ENCODE assay signal across 10 cellular contexts in the genomic region with DNA sequence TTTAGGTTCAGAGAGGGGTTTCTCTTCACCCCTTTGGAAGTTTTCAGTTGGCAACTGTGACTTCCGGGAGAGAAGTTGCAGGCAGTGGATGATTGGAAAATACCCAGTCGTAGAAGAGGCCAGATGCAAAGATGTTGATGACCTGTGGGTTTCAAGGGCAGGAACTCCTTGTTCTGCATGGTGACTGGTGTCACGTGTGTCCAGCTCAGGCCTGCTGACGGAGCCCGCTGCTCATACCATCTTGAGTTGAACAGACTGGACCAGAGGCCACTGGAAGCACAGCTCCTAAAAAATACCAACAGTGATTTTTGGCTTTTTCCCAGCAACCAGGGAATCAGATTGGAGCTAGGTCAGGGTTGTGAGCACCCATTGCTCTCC.
A peak's percentile ranks its signal among the peaks of the same experiment; 100 is the strongest.
DNase-seq lines count a peak whose midpoint lies in the region; ATAC-seq and TF ChIP-seq lines count a peak whose summit lies in the region.
"Had no signal": no experiment of that assay in that cellular context is flagged by ENCODE, and none has a peak within 500 bp of the region (broad histone marks: within the 10 kb centered on the region; RNA-seq: fewer than 3 reads in every experiment).

No MANE protein-coding gene starts in this region.

- intact Hi-C loops in Panc1 (cut with micrococcal nuclease; ENCODE audit: unreplicated experiment), result no loop called here

- no peaks in the 10 kb centered on the region for H3K27me3 Mint-ChIP-seq in activated CD4-positive, alpha-beta T cell treated with anti-CD3 and anti-CD28 coated beads, Interleukin-2, amount 10 ng/mL, durations not matched to agents 7 days and 5 days

- no peaks in the 10 kb centered on the region for H3K9me3 Mint-ChIP-seq in activated CD4-positive, alpha-beta T cell treated with anti-CD3 and anti-CD28 coated beads, Interleukin-2, amount 10 ng/mL, durations not matched to agents 7 days and 5 days

- BruUV-seq in Panc1 (replicated peaks; lab: Mats Ljungman, UMichigan), result no TSS peak

- H3K4me1 Mint-ChIP-seq in activated CD4-positive, alpha-beta T cell treated with anti-CD3 and anti-CD28 coated beads, Interleukin-2, amount 10 ng/mL, durations not matched to agents 7 days and 5 days, result no peaks in the 10 kb centered on the region

- no peaks in the 10 kb centered on the region for H3K36me3 Mint-ChIP-seq in activated CD4-positive, alpha-beta T cell treated with anti-CD3 and anti-CD28 coated beads, Interleukin-2, amount 10 ng/mL, durations not matched to agents 7 days and 5 days (ENCODE audit: low read depth)

- H3K27ac ChIP-seq in Panc1 (ENCODE audit: low read length), result peak overlapping the region; percentile 39; the same call in 1 of the 2 replicates
- H3K27ac ChIP-seq in epithelial cell of prostate, result peak overlapping the region; percentile 32
- peak overlapping the region; percentile 68 to 88 (median 82) for H3K27ac ChIP-seq in tibial nerve

- H3K4me3 ChIP-seq in Panc1 (ENCODE audit: low read depth in 2 of 2, low read length in 2 of 2) (peak overlapping the region; percentile 19 to 33), tibial nerve (peak overlapping the region in 2 of 4 donors; percentile 22 to 35)

- H3K4me1 ChIP-seq in Panc1 (ENCODE audit: control insufficient read depth, insufficient read depth, low read length), result no peaks in the 10 kb centered on the region
- peaks cover 0 to 55% (median 15%) of the 10 kb centered on the region in 4 donors for H3K4me1 ChIP-seq in tibial nerve

- peak; percentile 69 for ATAC-seq in Panc1
- ATAC-seq in HG03571 (IDR thresholded peaks at IDR 0.05; ENCODE audit: unreplicated experiment), result no peak

- H3K4me3 Mint-ChIP-seq in activated CD4-positive, alpha-beta T cell treated with anti-CD3 and anti-CD28 coated beads, Interleukin-2, amount 10 ng/mL, durations not matched to agents 7 days and 5 days, result no peak overlapping the region

- whole genome bisulfite sequencing in tibial nerve, 2 donors, result 11 to 20% methylated on average over 5 of the region's 5 CpGs

- no peaks in the 10 kb centered on the region for H3K27me3 ChIP-seq in Panc1 (ENCODE audit: control insufficient read depth, insufficient read depth, low read length)
- no peaks in the 10 kb centered on the region for H3K27me3 ChIP-seq in tibial nerve

- no peaks in the 10 kb centered on the region for H3K9me3 ChIP-seq in Panc1 (ENCODE audit: control insufficient read depth, insufficient read depth, low read depth, low read length)
- no peaks in the 10 kb centered on the region for H3K9me3 ChIP-seq in tibial nerve

- POLR2A ChIA-PET in Panc1 (lab: Charles Lee) (interaction anchor here (0.6 kb wide), 1 partner anchor 85 kb away, joined by 3 read pairs; no protein-coding TSS in a partner anchor), GM10248 (lab: Yijun Ruan, JAX) (no interaction called here)
- POLR2A ChIA-PET in activated CD4-positive, alpha-beta T cell treated with anti-CD3 and anti-CD28 coated beads, Interleukin-2, amount 10 ng/mL, durations not matched to agents 7 days and 5 days (lab: Charles Lee), result no interaction called here

- in situ Hi-C loops in Panc1 (cut with HindIII; ENCODE audit: low pct_unique_long_range_greater_than_20kb, low sequenced_read_pairs), result no loop called here

- TF ChIP-seq EP300 in tibial nerve (IDR thresholded peaks at IDR 0.05), result peak; percentile 75 to 84

- H3K36me3 ChIP-seq in Panc1 (ENCODE audit: control insufficient read depth, insufficient read depth, low read length) (no peaks in the 10 kb centered on the region), tibial nerve (no peaks in the 10 kb centered on the region)

- no peak overlapping the region for H3K27ac Mint-ChIP-seq in activated CD4-positive, alpha-beta T cell treated with anti-CD3 and anti-CD28 coated beads, Interleukin-2, amount 10 ng/mL, durations not matched to agents 7 days and 5 days

- DNase-seq in Panc1 (ENCODE audit: low read depth, low spot score) (no peak), epithelial cell of prostate (ENCODE audit: low read depth, low spot score) (no peak), lung microvascular endothelial cell (ENCODE audit: low read depth in 2 of 2) (peak; percentile 31 to 50), tibial nerve (ENCODE audit: low spot score in 2 of 2) (peak; percentile 46 to 66), GM10248 (ENCODE audit: extremely low spot score) (no peak), NCI-H1417 (lab: John Stamatoyannopoulos, UW) (no peak)
- DNase-seq in activated CD4-positive, alpha-beta T cell treated with anti-CD3 and anti-CD28 coated beads, Interleukin-2, amount 10 ng/mL, durations not matched to agents 7 days and 5 days, result no peak
- DNase-seq: activated T-cell treated with anti-CD3 and anti-CD28 coated beads, Interleukin-2, amount 50 U/mL, for 48 hours; SIG-M5 had no signal

- CTCF ChIA-PET in Panc1 (lab: Charles Lee), result no interaction called here
- CTCF ChIA-PET in activated CD4-positive, alpha-beta T cell treated with anti-CD3 and anti-CD28 coated beads, Interleukin-2, amount 10 ng/mL, durations not matched to agents 7 days and 5 days (lab: Charles Lee), result no interaction called here
- CTCF ChIA-PET in GM10248 (lab: Yijun Ruan, JAX), result interaction anchor here (1.3 kb wide), 1 partner anchor 10 kb away, joined by 3 read pairs; no protein-coding TSS in a partner anchor

- TF ChIP-seq CTCF in Panc1 (IDR thresholded peaks at IDR 0.05) (no peak), tibial nerve (IDR thresholded peaks at IDR 0.05) (no peak), GM10248 (IDR thresholded peaks at IDR 0.05; ENCODE audit: control extremely low read depth, extremely low read depth, low read depth, missing control alignments) (no peak)

- no peak for TF ChIP-seq POLR2A in tibial nerve (IDR thresholded peaks at IDR 0.05)

Comparison
In these comparisons a context has a peak if more than half of its experiments do, and no peak if none do; other contexts are left out.
1. DNase-seq: peak in lung microvascular endothelial cell (2 of 2) and tibial nerve (2 of 2); none in Panc1 (single experiment), epithelial cell of prostate (single experiment), activated CD4-positive, alpha-beta T cell treated with anti-CD3 and anti-CD28 coated beads, Interleukin-2, amount 10 ng/mL, durations not matched to agents 7 days and 5 days (single experiment), GM10248 (single experiment) and NCI-H1417 (0 of 3).
2. Peak in every context shown above with its lines, with median percentiles within 50 percentile points of each other: H3K27ac ChIP-seq.